Comparison of ENCODE assay signal across 8 cellular contexts in genomic region chr7:140062118-140062527, GRCh38. TPM values are rescaled to one million over a fixed set of nuclear protein-coding genes. Genes with fewer than 3 reads are reported as not detected.
DNase-seq lines count a peak whose midpoint lies in the region; ATAC-seq and TF ChIP-seq lines count a peak whose summit lies in the region.

No MANE protein-coding gene starts in this region.

- no peaks in the 10 kb centered on the region for H3K27me3 ChIP-seq in ascending aorta
- H3K27me3 ChIP-seq in kidney epithelial cell (ENCODE audit: control insufficient read depth, insufficient read depth, low read length) = no peaks in the 10 kb centered on the region

- H3K4me1 ChIP-seq in ascending aorta = peaks cover 0 to 23% of the 10 kb centered on the region in 2 donors

- TF ChIP-seq CTCF in ascending aorta (IDR thresholded peaks at IDR 0.05) (no peak), kidney epithelial cell (IDR thresholded peaks at IDR 0.05; ENCODE audit: insufficient read depth, low read length, poor library complexity, severe bottlenecking) (no peak)

- DNase-seq in RPMI8226 (peak; percentile 40), ascending aorta (ENCODE audit: low spot score in 2 of 2) (no peak), kidney epithelial cell (ENCODE audit: low read depth) (no peak), DMS114 treated with DMSO at 0.1 percent for 48 hours (lab: John Stamatoyannopoulos, UW; ENCODE audit: unreplicated experiment) (no peak), KG1 (lab: John Stamatoyannopoulos, UW) (no peak)
- DNase-seq in stimulated activated CD4-positive, alpha-beta T cell treated with anti-CD3 and anti-CD28 coated beads, TNF-alpha, amount 100 ng/mL, for 4 hours (ENCODE audit: low read depth in 3 of 3) = peak; percentile 31 to 35 (median 32)

- H3K4me3 ChIP-seq in ascending aorta (peak overlapping the region; percentile 87 to 89), kidney epithelial cell (ENCODE audit: low read depth, low read length) (peak overlapping the region; percentile 68)

- H3K9me3 ChIP-seq in ascending aorta = peaks cover 0 to 6% of the 10 kb centered on the region in 2 donors

- ATAC-seq in GM18907 (IDR thresholded peaks at IDR 0.05; ENCODE audit: unreplicated experiment) (peak; percentile 53), HG02973 (IDR thresholded peaks at IDR 0.05; ENCODE audit: unreplicated experiment) (peak; percentile 29)

- intact Hi-C loops in ascending aorta (cut with DNase I) = loop anchor here (2.0 to 5.0 kb wide), 3 partner anchors 113 to 385 kb away; partner anchors contain the start of gene HIPK2

- H3K36me3 ChIP-seq in ascending aorta (no peaks in the 10 kb centered on the region), kidney epithelial cell (ENCODE audit: control insufficient read depth, insufficient read depth, low read length) (no peaks in the 10 kb centered on the region)

- H3K27ac ChIP-seq in ascending aorta = peak overlapping the region; percentile 91 to 92

RNA-seq across cellular contexts. Expression of gene PARP12, which starts 0.6 kb away (rescaled TPM):
- total RNA-seq in ascending aorta = 54.6 TPM
- 43.1 and 52.1 TPM in 2 replicates for total RNA-seq in kidney epithelial cell

Comparison
In these comparisons a context has a peak if more than half of its experiments do, and no peak if none do; other contexts are left out.
1. DNase-seq: peak in RPMI8226 (single experiment) and stimulated activated CD4-positive, alpha-beta T cell treated with anti-CD3 and anti-CD28 coated beads, TNF-alpha, amount 100 ng/mL, for 4 hours (3 of 3); none in ascending aorta (0 of 2), kidney epithelial cell (single experiment), DMS114 treated with DMSO at 0.1 percent for 48 hours (single experiment) and KG1 (single experiment).